21 cellular contexts compared by ENCODE assay signal in the genomic region with DNA sequence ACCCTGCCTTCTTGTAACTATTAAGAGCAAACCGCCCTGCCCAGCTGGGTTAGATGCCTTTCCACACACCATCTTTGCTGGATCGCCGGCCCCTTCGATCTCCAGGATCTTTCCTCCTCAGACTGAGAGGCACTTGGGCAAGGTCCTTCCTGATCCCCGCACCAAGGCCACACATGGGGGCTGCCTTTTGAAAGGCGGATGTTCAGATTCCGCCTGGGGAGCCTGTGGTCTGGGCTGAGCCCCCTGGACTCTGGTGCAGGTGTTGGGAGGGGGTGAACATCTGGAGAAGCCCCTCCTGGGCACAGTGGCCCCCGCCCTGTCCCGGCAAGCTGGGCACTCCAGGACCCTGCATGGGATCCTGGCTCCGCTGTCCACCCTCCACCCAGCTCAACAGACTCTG.
"Had no signal": no experiment of that assay in that cellular context is flagged by ENCODE, and none has a peak within 500 bp of the region (broad histone marks: within the 10 kb centered on the region; RNA-seq: fewer than 3 reads in every experiment).

No MANE protein-coding gene starts in this region.

- H3K27ac ChIP-seq: dorsolateral prefrontal cortex, heart left ventricle, hepatocyte, left lung, psoas muscle, skin epidermis, stomach, thyroid gland had no signal

- H3K4me3 Mint-ChIP-seq: naive thymus-derived CD4-positive, alpha-beta T cell; stimulated activated effector memory CD8-positive, alpha-beta T cell treated with anti-CD3 and anti-CD28 coated beads, Interleukin-12 subunit alpha, Interleukin-12 subunit beta, amount 100 ng/mL, for 72 hours had no signal

- H3K27ac Mint-ChIP-seq: naive thymus-derived CD4-positive, alpha-beta T cell; stimulated activated effector memory CD8-positive, alpha-beta T cell treated with anti-CD3 and anti-CD28 coated beads, Interleukin-12 subunit alpha, Interleukin-12 subunit beta, amount 100 ng/mL, for 72 hours had no signal

- H3K27me3 ChIP-seq: dorsolateral prefrontal cortex, hepatocyte, thyroid gland had no signal

- H3K9me3 ChIP-seq: thyroid gland had no signal

- H3K4me3 ChIP-seq: dorsolateral prefrontal cortex, heart left ventricle, hepatocyte, left lung, psoas muscle, skin epidermis, stomach, thyroid gland had no signal

- H2AFZ ChIP-seq: hepatocyte had no signal

- H3K4me1 ChIP-seq: left lung had no signal

- DNase-seq: effector CD4-positive, alpha-beta T cell; kidney; mammary epithelial cell; mesendoderm; midbrain; naive thymus-derived CD4-positive, alpha-beta T cell; psoas muscle; stimulated activated CD4-positive, alpha-beta T cell treated with anti-CD3 and anti-CD28 coated beads, Interleukin-12 subunit alpha, Interleukin-12 subunit beta, amount 100 ng/mL, for 4 hours; stimulated activated CD4-positive, alpha-beta T cell treated with anti-CD3 and anti-CD28 coated beads, Interleukin-1b, Interleukin-23, amount 100 ng/mL, for 48 hours; stimulated activated CD4-positive, alpha-beta T cell treated with anti-CD3 and anti-CD28 coated beads, Interleukin-4, amount 100 ng/mL, for 24 hours; stimulated activated naive CD4-positive, alpha-beta T cell treated with Interleukin-2 at 50 U/mL for 16 hours; stomach; thyroid gland; trophoblast cell had no signal

- H3K9me3 Mint-ChIP-seq: stimulated activated effector memory CD8-positive, alpha-beta T cell treated with anti-CD3 and anti-CD28 coated beads, Interleukin-12 subunit alpha, Interleukin-12 subunit beta, amount 100 ng/mL, for 72 hours had no signal

- H3K4me2 ChIP-seq: hepatocyte had no signal

- H3K36me3 ChIP-seq: heart left ventricle, left lung, stomach, thyroid gland had no signal

- H3K36me3 Mint-ChIP-seq: naive thymus-derived CD4-positive, alpha-beta T cell; stimulated activated effector memory CD8-positive, alpha-beta T cell treated with anti-CD3 and anti-CD28 coated beads, Interleukin-12 subunit alpha, Interleukin-12 subunit beta, amount 100 ng/mL, for 72 hours had no signal

- ATAC-seq: heart left ventricle; left lung; psoas muscle; right cardiac atrium; stimulated activated effector memory CD8-positive, alpha-beta T cell treated with anti-CD3 and anti-CD28 coated beads, Interleukin-12 subunit alpha, Interleukin-12 subunit beta, amount 100 ng/mL, for 72 hours had no signal
